In genomic region chr10:38003026-38003425, GRCh38 we compare ENCODE assay signal across 11 cellular contexts.
"Had no signal": no experiment of that assay in that cellular context is flagged by ENCODE, and none has a peak within 500 bp of the region (broad histone marks: within the 10 kb centered on the region; RNA-seq: fewer than 3 reads in every experiment).

No MANE protein-coding gene starts in this region.

- H3K4me3 ChIP-seq: GM23248, GM23338, HAP-1 had no signal

- ATAC-seq: GM23338, HCT116 had no signal

- H3K27ac ChIP-seq: GM23248 had no signal

- H3K9me3 Mint-ChIP-seq: HFFc6 had no signal

- H3K9me3 ChIP-seq: HAP-1 had no signal

- H3K4me3 Mint-ChIP-seq: GM23338, H9, HFFc6 had no signal

- H2AFZ ChIP-seq: GM23248, GM23338 had no signal

- H3K36me3 ChIP-seq: HAP-1 had no signal

- FAIRE-seq: H1, H54 had no signal

- DNase-seq: GM23248, GOT3, H7, H9, HCEC 1CT, HFFc6 had no signal

- H3K27ac Mint-ChIP-seq: GM23338, H9, HFFc6 had no signal

- H3K4me1 Mint-ChIP-seq: GM23338, H9 had no signal

- H3K4me1 ChIP-seq: HAP-1 had no signal

- H3K4me2 ChIP-seq: GM23338 had no signal

- H3K9ac ChIP-seq: GM23248 had no signal
